Comparison of ENCODE assay signal across 9 cellular contexts in genomic region chr14:61673305-61673704, GRCh38.
"Had no signal": no experiment of that assay in that cellular context is flagged by ENCODE, and none has a peak within 500 bp of the region (broad histone marks: within the 10 kb centered on the region; RNA-seq: fewer than 3 reads in every experiment).

No MANE protein-coding gene starts in this region.

- H3K27me3 ChIP-seq: breast epithelium, gastroesophageal sphincter, right atrium auricular region, tibial artery had no signal

- H3K4me3 Mint-ChIP-seq: activated naive CD4-positive, alpha-beta T cell treated with anti-CD3 and anti-CD28 coated beads for 36 hours had no signal

- ATAC-seq: gastroesophageal sphincter had no signal

- H3K4me3 ChIP-seq: breast epithelium, gastroesophageal sphincter, right atrium auricular region, skin epidermis, tibial artery had no signal

- H3K4me1 ChIP-seq: breast epithelium, gastroesophageal sphincter, right atrium auricular region, tibial artery had no signal

- H3K36me3 ChIP-seq: breast epithelium, gastroesophageal sphincter, right atrium auricular region, tibial artery had no signal

- H3K9me3 Mint-ChIP-seq: activated naive CD4-positive, alpha-beta T cell treated with anti-CD3 and anti-CD28 coated beads for 36 hours had no signal

- DNase-seq: activated naive CD4-positive, alpha-beta T cell treated with anti-CD3 and anti-CD28 coated beads for 36 hours; aorta; SW 1271; T-helper 9 cell; tibial artery had no signal

- H3K27ac Mint-ChIP-seq: activated naive CD4-positive, alpha-beta T cell treated with anti-CD3 and anti-CD28 coated beads for 36 hours had no signal

- H3K9me3 ChIP-seq: breast epithelium, gastroesophageal sphincter, right atrium auricular region, tibial artery had no signal

- H3K27ac ChIP-seq: breast epithelium, gastroesophageal sphincter, right atrium auricular region, skin epidermis, tibial artery had no signal
